1 cellular context compared by ENCODE assay signal in the genomic region with DNA sequence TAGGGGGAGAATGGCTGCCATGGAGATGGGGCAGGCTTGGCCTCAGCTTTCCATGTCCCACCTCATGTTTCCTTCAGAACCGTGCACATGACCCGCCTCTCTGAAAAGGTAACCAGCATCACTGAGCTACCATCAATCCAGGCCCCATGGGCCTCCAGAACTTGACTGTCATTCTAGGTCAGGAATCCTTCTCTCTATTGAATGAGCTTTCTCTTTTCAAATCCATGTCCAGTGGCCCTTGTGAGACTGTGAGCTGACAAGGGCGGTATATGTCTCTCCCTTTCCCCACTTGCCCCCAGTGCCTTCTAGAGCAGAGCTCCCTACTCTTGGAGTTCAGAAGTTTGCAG.
TF ChIP-seq lines count a peak whose summit lies in the region.

No MANE protein-coding gene starts in this region.

TF ChIP-seq in A549, 52 proteins besides CTCF, POLR2A, EP300 and RAD21 (continued from another document):
- TF ChIP-seq PHF8 (IDR thresholded peaks at IDR 0.05; ENCODE audit: borderline replicate concordance, low read depth): no peak
- no peak for TF ChIP-seq JUNB (IDR thresholded peaks at IDR 0.05)
